In genomic region chr17:1908699-1909309, GRCh38 we compare ENCODE assay signal across 1 cellular context.
TF ChIP-seq lines count a peak whose summit lies in the region.

No MANE protein-coding gene starts in this region.

TF ChIP-seq in WTC11, 78 proteins besides CTCF, POLR2A, EP300 and RAD21 (continued from another document):
- TF ChIP-seq E2F1 (CRISPR knock-in tag; IDR thresholded peaks at IDR 0.05) (no peak), SMAD3 (CRISPR knock-in tag; IDR thresholded peaks at IDR 0.05; ENCODE audit: borderline replicate concordance) (no peak), MAX (CRISPR knock-in tag; IDR thresholded peaks at IDR 0.05) (no peak), FOXK1 (CRISPR knock-in tag; IDR thresholded peaks at IDR 0.05) (0 out of 2 replicates have a peak, but pooled peaks have one; percentile 47), ZNF416 (CRISPR knock-in tag; IDR thresholded peaks at IDR 0.05) (no peak), ZNF512 (CRISPR knock-in tag; IDR thresholded peaks at IDR 0.05; ENCODE audit: borderline replicate concordance) (no peak), EMX1 (CRISPR knock-in tag; IDR thresholded peaks at IDR 0.05) (no peak), ZNF232 (CRISPR knock-in tag; IDR thresholded peaks at IDR 0.05) (0 out of 2 replicates have a peak, but pooled peaks have one; percentile 2), ZBTB43 (CRISPR knock-in tag; IDR thresholded peaks at IDR 0.05) (no peak; the same call in 1 of the 2 replicates), RELA (CRISPR knock-in tag; IDR thresholded peaks at IDR 0.05; ENCODE audit: borderline replicate concordance) (no peak), GRHL2 (CRISPR knock-in tag; IDR thresholded peaks at IDR 0.05; ENCODE audit: insufficient replicate concordance, severe bottlenecking) (no peak), ZNF423 (CRISPR knock-in tag; IDR thresholded peaks at IDR 0.05) (peak; percentile 86), ZNF396 (CRISPR knock-in tag; IDR thresholded peaks at IDR 0.05; ENCODE audit: borderline replicate concordance) (no peak), NFE2L1 (CRISPR knock-in tag; IDR thresholded peaks at IDR 0.05) (no peak), STAT6 (CRISPR knock-in tag; conservative IDR thresholded peaks at IDR 0.05; ENCODE audit: low read depth) (no peak), HMGA2 (CRISPR knock-in tag; IDR thresholded peaks at IDR 0.05) (no peak), ZNF263 (CRISPR knock-in tag; IDR thresholded peaks at IDR 0.05; ENCODE audit: low read depth) (no peak), RORB (CRISPR knock-in tag; IDR thresholded peaks at IDR 0.05) (no peak), ESRRA (CRISPR knock-in tag; IDR thresholded peaks at IDR 0.05; ENCODE audit: borderline replicate concordance) (no peak), NR3C1 (CRISPR knock-in tag; conservative IDR thresholded peaks at IDR 0.05; ENCODE audit: low read depth) (no peak), ZNF219 (CRISPR knock-in tag; IDR thresholded peaks at IDR 0.05; ENCODE audit: borderline replicate concordance) (no peak), USF2 (CRISPR knock-in tag; IDR thresholded peaks at IDR 0.05) (peak; percentile 25; the same call in 1 of the 2 replicates), TP53 (CRISPR knock-in tag; IDR thresholded peaks at IDR 0.05) (no peak), ZNF281 (CRISPR knock-in tag; IDR thresholded peaks at IDR 0.05) (no peak), AR (CRISPR knock-in tag; IDR thresholded peaks at IDR 0.05) (no peak), FOXP1 (CRISPR knock-in tag; IDR thresholded peaks at IDR 0.05; ENCODE audit: borderline replicate concordance) (no peak)
- TF ChIP-seq, protein P1, sequence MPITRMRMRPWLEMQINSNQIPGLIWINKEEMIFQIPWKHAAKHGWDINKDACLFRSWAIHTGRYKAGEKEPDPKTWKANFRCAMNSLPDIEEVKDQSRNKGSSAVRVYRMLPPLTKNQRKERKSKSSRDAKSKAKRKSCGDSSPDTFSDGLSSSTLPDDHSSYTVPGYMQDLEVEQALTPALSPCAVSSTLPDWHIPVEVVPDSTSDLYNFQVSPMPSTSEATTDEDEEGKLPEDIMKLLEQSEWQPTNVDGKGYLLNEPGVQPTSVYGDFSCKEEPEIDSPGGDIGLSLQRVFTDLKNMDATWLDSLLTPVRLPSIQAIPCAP (CRISPR knock-in tag; IDR thresholded peaks at IDR 0.05), result no peak
- TF ChIP-seq, protein P2, sequence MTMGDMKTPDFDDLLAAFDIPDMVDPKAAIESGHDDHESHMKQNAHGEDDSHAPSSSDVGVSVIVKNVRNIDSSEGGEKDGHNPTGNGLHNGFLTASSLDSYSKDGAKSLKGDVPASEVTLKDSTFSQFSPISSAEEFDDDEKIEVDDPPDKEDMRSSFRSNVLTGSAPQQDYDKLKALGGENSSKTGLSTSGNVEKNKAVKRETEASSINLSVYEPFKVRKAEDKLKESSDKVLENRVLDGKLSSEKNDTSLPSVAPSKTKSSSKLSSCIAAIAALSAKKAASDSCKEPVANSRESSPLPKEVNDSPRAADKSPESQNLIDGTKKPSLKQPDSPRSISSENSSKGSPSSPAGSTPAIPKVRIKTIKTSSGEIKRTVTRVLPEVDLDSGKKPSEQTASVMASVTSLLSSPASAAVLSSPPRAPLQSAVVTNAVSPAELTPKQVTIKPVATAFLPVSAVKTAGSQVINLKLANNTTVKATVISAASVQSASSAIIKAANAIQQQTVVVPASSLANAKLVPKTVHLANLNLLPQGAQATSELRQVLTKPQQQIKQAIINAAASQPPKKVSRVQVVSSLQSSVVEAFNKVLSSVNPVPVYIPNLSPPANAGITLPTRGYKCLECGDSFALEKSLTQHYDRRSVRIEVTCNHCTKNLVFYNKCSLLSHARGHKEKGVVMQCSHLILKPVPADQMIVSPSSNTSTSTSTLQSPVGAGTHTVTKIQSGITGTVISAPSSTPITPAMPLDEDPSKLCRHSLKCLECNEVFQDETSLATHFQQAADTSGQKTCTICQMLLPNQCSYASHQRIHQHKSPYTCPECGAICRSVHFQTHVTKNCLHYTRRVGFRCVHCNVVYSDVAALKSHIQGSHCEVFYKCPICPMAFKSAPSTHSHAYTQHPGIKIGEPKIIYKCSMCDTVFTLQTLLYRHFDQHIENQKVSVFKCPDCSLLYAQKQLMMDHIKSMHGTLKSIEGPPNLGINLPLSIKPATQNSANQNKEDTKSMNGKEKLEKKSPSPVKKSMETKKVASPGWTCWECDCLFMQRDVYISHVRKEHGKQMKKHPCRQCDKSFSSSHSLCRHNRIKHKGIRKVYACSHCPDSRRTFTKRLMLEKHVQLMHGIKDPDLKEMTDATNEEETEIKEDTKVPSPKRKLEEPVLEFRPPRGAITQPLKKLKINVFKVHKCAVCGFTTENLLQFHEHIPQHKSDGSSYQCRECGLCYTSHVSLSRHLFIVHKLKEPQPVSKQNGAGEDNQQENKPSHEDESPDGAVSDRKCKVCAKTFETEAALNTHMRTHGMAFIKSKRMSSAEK (CRISPR knock-in tag; IDR thresholded peaks at IDR 0.05; ENCODE audit: borderline replicate concordance), result no peak
- TF ChIP-seq, protein P3, sequence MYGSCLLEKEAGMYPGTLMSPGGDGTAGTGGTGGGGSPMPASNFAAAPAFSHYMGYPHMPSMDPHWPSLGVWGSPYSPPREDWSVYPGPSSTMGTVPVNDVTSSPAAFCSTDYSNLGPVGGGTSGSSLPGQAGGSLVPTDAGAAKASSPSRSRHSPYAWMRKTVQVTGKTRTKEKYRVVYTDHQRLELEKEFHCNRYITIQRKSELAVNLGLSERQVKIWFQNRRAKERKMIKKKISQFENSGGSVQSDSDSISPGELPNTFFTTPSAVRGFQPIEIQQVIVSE (CRISPR knock-in tag; IDR thresholded peaks at IDR 0.05; ENCODE audit: borderline replicate concordance), result no peak
- TF ChIP-seq, protein P4, sequence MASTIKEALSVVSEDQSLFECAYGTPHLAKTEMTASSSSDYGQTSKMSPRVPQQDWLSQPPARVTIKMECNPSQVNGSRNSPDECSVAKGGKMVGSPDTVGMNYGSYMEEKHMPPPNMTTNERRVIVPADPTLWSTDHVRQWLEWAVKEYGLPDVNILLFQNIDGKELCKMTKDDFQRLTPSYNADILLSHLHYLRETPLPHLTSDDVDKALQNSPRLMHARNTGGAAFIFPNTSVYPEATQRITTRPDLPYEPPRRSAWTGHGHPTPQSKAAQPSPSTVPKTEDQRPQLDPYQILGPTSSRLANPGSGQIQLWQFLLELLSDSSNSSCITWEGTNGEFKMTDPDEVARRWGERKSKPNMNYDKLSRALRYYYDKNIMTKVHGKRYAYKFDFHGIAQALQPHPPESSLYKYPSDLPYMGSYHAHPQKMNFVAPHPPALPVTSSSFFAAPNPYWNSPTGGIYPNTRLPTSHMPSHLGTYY (CRISPR knock-in tag; IDR thresholded peaks at IDR 0.05), result no peak
